ENCODE assay signal across 13 cellular contexts in genomic region chr15:101017041-101017754, GRCh38.
DNase-seq lines count a peak whose midpoint lies in the region; ATAC-seq and TF ChIP-seq lines count a peak whose summit lies in the region.
"Had no signal": no experiment of that assay in that cellular context is flagged by ENCODE, and none has a peak within 500 bp of the region (broad histone marks: within the 10 kb centered on the region; RNA-seq: fewer than 3 reads in every experiment).

No MANE protein-coding gene starts in this region.

- DNase-seq in cardiac septum (ENCODE audit: low spot score), result peak; percentile 68
- DNase-seq in left ventricle myocardium inferior, result no peak
- DNase-seq in OCI-M1 (lab: John Stamatoyannopoulos, UW), result peak; percentile 10
- DNase-seq in fibroblast of mammary gland (ENCODE audit: low read depth), result no peak
- peak; percentile 58 for DNase-seq in type B pancreatic cell (ENCODE audit: extremely low spot score, unreplicated experiment)
- no peak for DNase-seq in NCI-H146 treated with DMSO at 0.1 percent for 48 hours (lab: John Stamatoyannopoulos, UW; ENCODE audit: unreplicated experiment)
- DNase-seq: activated CD4-positive, alpha-beta T cell treated with anti-CD3 and anti-CD28 coated beads, Interleukin-2, amount 10 ng/mL, durations not matched to agents 24 days and 14 days; CD4-positive, alpha-beta memory T cell; left cardiac atrium; NCI-H1930 had no signal

- H3K4me1 ChIP-seq in left ventricle myocardium inferior, result peaks cover 7% of the 10 kb centered on the region
- H3K4me1 ChIP-seq: HAP-1 had no signal

- no peak overlapping the region for H3K4me3 ChIP-seq in left ventricle myocardium inferior
- H3K4me3 ChIP-seq in fibroblast of mammary gland (ENCODE audit: control insufficient read depth, low read depth, low read length), result no peak overlapping the region
- H3K4me3 ChIP-seq: HAP-1 had no signal

- H3K9me3 ChIP-seq in left ventricle myocardium inferior (replicated peaks), result no peaks in the 10 kb centered on the region
- H3K9me3 ChIP-seq: HAP-1 had no signal

- no peaks in the 10 kb centered on the region for H3K9me3 Mint-ChIP-seq in type B pancreatic cell
- H3K9me3 Mint-ChIP-seq: activated CD4-positive, alpha-beta T cell treated with anti-CD3 and anti-CD28 coated beads, Interleukin-2, amount 10 ng/mL, durations not matched to agents 24 days and 14 days; CD4-positive, alpha-beta memory T cell had no signal

- intact Hi-C loops in cardiac septum (cut with DNase I), result loop anchor here (5.0 kb wide), 1 partner anchor 70 kb away; no protein-coding TSS in a partner anchor
- intact Hi-C loops in left ventricle myocardium inferior (cut with micrococcal nuclease), result no loop called here

- H3K4me1 Mint-ChIP-seq in type B pancreatic cell (ENCODE audit: unreplicated experiment), result peaks cover 32% of the 10 kb centered on the region

- no peak for ATAC-seq in esophagus mucosa
- ATAC-seq in HG03342 (IDR thresholded peaks at IDR 0.05; ENCODE audit: unreplicated experiment), result no peak
- ATAC-seq: left cardiac atrium had no signal

- no peaks in the 10 kb centered on the region for H3K36me3 Mint-ChIP-seq in type B pancreatic cell
- H3K36me3 Mint-ChIP-seq: CD4-positive, alpha-beta memory T cell had no signal

- peaks cover 3% of the 10 kb centered on the region for H3K27me3 Mint-ChIP-seq in type B pancreatic cell

- H3K4me3 Mint-ChIP-seq in type B pancreatic cell, result no peak overlapping the region
- H3K4me3 Mint-ChIP-seq: activated CD4-positive, alpha-beta T cell treated with anti-CD3 and anti-CD28 coated beads, Interleukin-2, amount 10 ng/mL, durations not matched to agents 24 days and 14 days; CD4-positive, alpha-beta memory T cell had no signal

- no peak overlapping the region for H3K27ac ChIP-seq in left ventricle myocardium inferior (replicated peaks)

- no peak for TF ChIP-seq CTCF in left ventricle myocardium inferior (IDR thresholded peaks at IDR 0.05; ENCODE audit: borderline replicate concordance)
- peak; percentile 10 for TF ChIP-seq CTCF in fibroblast of mammary gland (conservative IDR thresholded peaks at IDR 0.05; ENCODE audit: control insufficient read depth, insufficient read depth, low read depth, low read length)
- peak; percentile 53 for TF ChIP-seq CTCF in type B pancreatic cell (conservative IDR thresholded peaks at IDR 0.05)

- H3K27ac Mint-ChIP-seq in type B pancreatic cell, result no peak overlapping the region
- H3K27ac Mint-ChIP-seq: activated CD4-positive, alpha-beta T cell treated with anti-CD3 and anti-CD28 coated beads, Interleukin-2, amount 10 ng/mL, durations not matched to agents 24 days and 14 days had no signal

- H3K27me3 ChIP-seq in left ventricle myocardium inferior (ENCODE audit: low read depth), result peaks cover 4% of the 10 kb centered on the region

- H3K36me3 ChIP-seq in left ventricle myocardium inferior, result no peaks in the 10 kb centered on the region

Comparison
In these comparisons a context has a peak if more than half of its experiments do, and no peak if none do; other contexts are left out.
1. DNase-seq: peak in cardiac septum (single experiment), OCI-M1 (single experiment) and type B pancreatic cell (single experiment); none in left ventricle myocardium inferior (single experiment), fibroblast of mammary gland (single experiment) and NCI-H146 treated with DMSO at 0.1 percent for 48 hours (single experiment).